Comparison of ENCODE assay signal across 8 cellular contexts in the genomic region with DNA sequence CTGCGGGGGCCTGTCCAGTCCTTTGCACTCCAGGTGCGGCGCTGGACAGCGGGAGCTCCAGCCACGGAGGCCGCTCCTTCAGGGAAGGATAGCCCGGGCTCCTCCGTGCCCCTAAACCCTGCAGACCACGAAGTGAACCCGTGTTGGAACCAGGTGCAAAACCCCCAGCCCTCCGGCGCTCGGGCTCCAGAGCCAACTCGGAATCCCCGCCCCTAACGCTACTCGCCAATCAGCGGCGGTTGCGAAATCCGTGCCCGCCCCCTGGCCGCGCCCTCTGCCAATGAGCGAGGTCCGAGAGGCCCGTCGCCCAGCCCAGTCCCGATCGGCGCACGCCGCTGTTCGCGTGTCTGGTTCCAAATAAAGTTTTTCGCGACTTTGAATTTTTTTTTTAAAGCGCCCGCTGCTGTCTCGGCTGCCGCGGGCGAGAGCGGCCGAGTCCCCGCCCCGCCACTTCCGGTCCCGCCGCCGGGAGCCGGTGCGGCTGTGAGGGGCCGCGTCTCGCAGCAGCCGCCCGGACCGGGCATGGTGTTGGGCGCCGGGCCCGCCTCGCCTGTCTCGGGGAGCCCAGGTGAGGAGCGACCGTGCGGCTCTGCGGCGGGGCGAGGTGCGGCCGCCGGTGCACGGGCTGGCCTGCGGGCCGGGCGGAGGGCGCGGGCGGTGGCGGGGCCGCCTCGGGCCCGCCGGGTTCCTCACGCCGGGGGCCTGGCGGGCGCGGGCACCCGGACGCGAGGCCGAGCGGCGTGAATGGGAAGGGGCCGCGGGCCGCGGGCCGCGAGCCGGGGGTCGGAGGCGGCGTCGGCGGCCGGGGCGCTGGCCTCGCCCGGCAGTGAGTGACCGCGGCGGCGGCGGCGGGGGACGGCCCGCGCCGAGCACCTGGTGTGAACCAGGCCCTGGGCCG. TPM values are rescaled to one million over a fixed set of nuclear protein-coding genes. Genes with fewer than 3 reads are reported as not detected.
DNase-seq lines count a peak whose midpoint lies in the region; ATAC-seq and TF ChIP-seq lines count a peak whose summit lies in the region.

A gene with protein sequence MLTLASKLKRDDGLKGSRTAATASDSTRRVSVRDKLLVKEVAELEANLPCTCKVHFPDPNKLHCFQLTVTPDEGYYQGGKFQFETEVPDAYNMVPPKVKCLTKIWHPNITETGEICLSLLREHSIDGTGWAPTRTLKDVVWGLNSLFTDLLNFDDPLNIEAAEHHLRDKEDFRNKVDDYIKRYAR (plus strand): TSS at position 450 of the 898 bp plus-strand sequence. CDS start 6,094 bp downstream, outside the sequence.

- H3K9me3 ChIP-seq in left ventricle myocardium inferior (replicated peaks) (peaks cover 13% of the 10 kb centered on the region), prostate gland (no peaks in the 10 kb centered on the region)

- peak within 1 kb of the TSS; percentile 76 for H3K4me3 ChIP-seq in left ventricle myocardium inferior
- peak within 1 kb of the TSS; percentile 46 to 61 for H3K4me3 ChIP-seq in prostate gland
- H3K4me3 ChIP-seq in urinary bladder (ENCODE audit: low read depth, low read length), result peak within 1 kb of the TSS; percentile 98

- H3K4me3 Mint-ChIP-seq in T-helper 1 cell treated with Interleukin-12 subunit alpha and Interleukin-12 subunit beta and Interleukin-4 antibody, amounts not matched to agents 30 μg/mL and 1 μg/mL, for 36 hours, result peak within 1 kb of the TSS; percentile 90

- H3K27ac ChIP-seq in left ventricle myocardium inferior (replicated peaks) (peak within 1 kb of the TSS; percentile 74), prostate gland (peak within 1 kb of the TSS; percentile 10 to 47), urinary bladder (ENCODE audit: low read depth) (no peak within 1 kb of the TSS)

- H3K4me1 Mint-ChIP-seq in T-helper 1 cell treated with Interleukin-12 subunit alpha and Interleukin-12 subunit beta and Interleukin-4 antibody, amounts not matched to agents 30 μg/mL and 1 μg/mL, for 36 hours (ENCODE audit: low read depth), result peaks cover 40% of the 10 kb centered on the region

- intact Hi-C loops in left ventricle myocardium inferior (cut with micrococcal nuclease), result no loop called here
- intact Hi-C loops in prostate gland (cut with DNase I), result loop anchor here (5.0 kb wide), 2 partner anchors 45 to 110 kb away; a partner anchor contains a TSS

- DNase-seq in GM13976 (ENCODE audit: low spot score) (peak; percentile 99), NCI-H146 (lab: John Stamatoyannopoulos, UW) (peak; percentile 96), amniotic stem cell (lab: John Stamatoyannopoulos, UW) (peak; percentile 94), left ventricle myocardium inferior (peak; percentile 98), prostate gland (ENCODE audit: low spot score) (peak; percentile 97)

- peak within 1 kb of the TSS; percentile 84 for H3K27ac Mint-ChIP-seq in T-helper 1 cell treated with Interleukin-12 subunit alpha and Interleukin-12 subunit beta and Interleukin-4 antibody, amounts not matched to agents 30 μg/mL and 1 μg/mL, for 36 hours

- under 1% methylated on average over 69 of the region's 123 CpGs for WGBS in prostate gland
- under 1% methylated on average over 123 of the region's 123 CpGs for WGBS in urinary bladder

- peak; percentile 67 for TF ChIP-seq POLR2A in prostate gland (IDR thresholded peaks at IDR 0.05)

- in situ Hi-C loops in GM13976 (cut with MboI; ENCODE audit: low sequenced_read_pairs, unreplicated experiment), result no loop called here

- H3K36me3 Mint-ChIP-seq in T-helper 1 cell treated with Interleukin-12 subunit alpha and Interleukin-12 subunit beta and Interleukin-4 antibody, amounts not matched to agents 30 μg/mL and 1 μg/mL, for 36 hours (ENCODE audit: low read depth), result peaks cover 23% of the 10 kb centered on the region

- no peak for TF ChIP-seq CTCF in GM13976 (IDR thresholded peaks at IDR 0.05; ENCODE audit: borderline replicate concordance, control extremely low read depth, extremely low read depth, insufficient read depth, missing control alignments)
- peak; percentile 7 for TF ChIP-seq CTCF in left ventricle myocardium inferior (IDR thresholded peaks at IDR 0.05; ENCODE audit: borderline replicate concordance)
- TF ChIP-seq CTCF in prostate gland (IDR thresholded peaks at IDR 0.05), result peak in 1 of 4 experiments; percentile 19

- H3K27me3 Mint-ChIP-seq in T-helper 1 cell treated with Interleukin-12 subunit alpha and Interleukin-12 subunit beta and Interleukin-4 antibody, amounts not matched to agents 30 μg/mL and 1 μg/mL, for 36 hours (ENCODE audit: low read depth), result no peaks in the 10 kb centered on the region

- peaks cover 37% of the 10 kb centered on the region for H3K4me1 ChIP-seq in left ventricle myocardium inferior
- peaks cover 11% of the 10 kb centered on the region for H3K4me1 ChIP-seq in prostate gland (replicated peaks)
- H3K4me1 ChIP-seq in urinary bladder (ENCODE audit: insufficient read depth), result no peaks in the 10 kb centered on the region

- H3K27me3 ChIP-seq in left ventricle myocardium inferior (ENCODE audit: low read depth) (no peaks in the 10 kb centered on the region), prostate gland (replicated peaks; ENCODE audit: insufficient read depth) (no peaks in the 10 kb centered on the region)

- ATAC-seq in HG02852 (IDR thresholded peaks at IDR 0.05; ENCODE audit: unreplicated experiment), result peak; percentile 94

- H3K36me3 ChIP-seq in left ventricle myocardium inferior (no peaks in the 10 kb centered on the region), prostate gland (no peaks in the 10 kb centered on the region), urinary bladder (ENCODE audit: insufficient read depth) (no peaks in the 10 kb centered on the region)

- H3K9me3 Mint-ChIP-seq in T-helper 1 cell treated with Interleukin-12 subunit alpha and Interleukin-12 subunit beta and Interleukin-4 antibody, amounts not matched to agents 30 μg/mL and 1 μg/mL, for 36 hours, result peaks cover 14% of the 10 kb centered on the region

RNA-seq across cellular contexts. Expression of the gene that starts here (rescaled TPM):
- total RNA-seq in left ventricle myocardium inferior (63.5 TPM), prostate gland (10 to 100 TPM; 45.2 to 73.2 TPM), urinary bladder (25.9 TPM)
- 38.3 TPM for polyA plus RNA-seq in urinary bladder
